ENCODE assay signal across 18 cellular contexts in genomic region chr4:2126309-2127043, GRCh38.
"Had no signal": no experiment of that assay in that cellular context is flagged by ENCODE, and none has a peak within 500 bp of the region (broad histone marks: within the 10 kb centered on the region; RNA-seq: fewer than 3 reads in every experiment).

No MANE protein-coding gene starts in this region.

- ATAC-seq: activated T-helper 17 cell treated with anti-CD3 and anti-CD28 coated beads, Interleukin-2, amount 50 U/mL, for 72 hours; T-helper 17 cell had no signal

- DNase-seq: activated CD4-positive, alpha-beta memory T cell treated with anti-CD3 and anti-CD28 coated beads for 36 hours; activated CD4-positive, alpha-beta T cell treated with anti-CD3 and anti-CD28 coated beads, Interleukin-2, amount 10 ng/mL, durations not matched to agents 7 days and 5 days; activated CD4-positive, CD25-positive, alpha-beta regulatory T cell; activated CD8-positive, alpha-beta memory T cell treated with anti-CD3 and anti-CD28 coated beads for 24 hours; activated gamma-delta T cell; activated naive CD4-positive, alpha-beta T cell treated with anti-CD3 and anti-CD28 coated beads for 36 hours; activated T-cell treated with anti-CD3 and anti-CD28 coated beads for 4 hours; activated T-cell treated with anti-CD3 and anti-CD28 coated beads, Interleukin-2, amount 50 U/mL, for 48 hours; colonic mucosa; NCI-H1092; NCI-H1436; NCI-H1694 treated with DMSO at 0.1 percent for 48 hours; NCI-H2029 treated with DMSO at 0.1 percent for 48 hours; NCI-H748 treated with DMSO at 0.1 percent for 48 hours; SIG-M5; T-helper 17 cell; T-helper 9 cell had no signal

- H3K36me3 ChIP-seq: colonic mucosa had no signal

- H3K4me3 ChIP-seq: colonic mucosa had no signal

- H3K4me1 ChIP-seq: colonic mucosa had no signal

- H3K27me3 ChIP-seq: colonic mucosa had no signal

- H3K27ac ChIP-seq: colonic mucosa had no signal

- H3K9me3 ChIP-seq: colonic mucosa had no signal
